Comparison of ENCODE assay signal across 24 cellular contexts in the genomic region with DNA sequence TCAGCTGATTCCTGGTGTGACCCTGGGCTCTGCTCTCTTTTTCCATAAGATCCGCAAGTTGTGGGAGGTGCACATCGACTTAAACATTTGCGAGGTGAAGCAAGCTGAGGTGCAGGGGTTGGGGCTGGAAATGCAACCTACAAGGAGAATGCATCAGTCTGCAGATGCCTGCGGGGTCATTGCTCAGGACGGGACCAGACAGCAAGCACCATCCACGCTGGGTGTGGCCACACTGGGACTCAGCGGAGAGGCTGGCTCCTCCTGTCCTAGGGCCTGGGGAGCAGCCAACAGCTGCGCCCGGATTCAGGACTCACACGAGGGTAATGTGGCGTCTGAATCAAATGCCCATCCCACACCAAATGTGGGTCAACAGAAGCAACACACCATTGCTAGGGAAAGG.
"Had no signal": no experiment of that assay in that cellular context is flagged by ENCODE, and none has a peak within 500 bp of the region (broad histone marks: within the 10 kb centered on the region; RNA-seq: fewer than 3 reads in every experiment).

No MANE protein-coding gene starts in this region.

- H3K9me3 ChIP-seq: MG63 had no signal

- H3K36me3 ChIP-seq: brain microvascular endothelial cell, MG63, WERI-Rb-1 had no signal

- H3K36me3 Mint-ChIP-seq: activated naive CD4-positive, alpha-beta T cell treated with anti-CD3 and anti-CD28 coated beads, Interleukin-2, amount 10 ng/mL, durations not matched to agents 7 days and 5 days had no signal

- H3K27ac Mint-ChIP-seq: activated CD4-positive, alpha-beta T cell treated with anti-CD3 and anti-CD28 coated beads, Interleukin-2, amount 10 ng/mL, durations not matched to agents 24 days and 14 days; activated CD8-positive, alpha-beta T cell treated with anti-CD3 and anti-CD28 coated beads, Interleukin-2, amount 10 ng/mL, durations not matched to agents 7 days and 5 days; activated naive CD4-positive, alpha-beta T cell treated with anti-CD3 and anti-CD28 coated beads, Interleukin-2, amount 10 ng/mL, durations not matched to agents 7 days and 5 days; activated naive CD8-positive, alpha-beta T cell; activated naive CD8-positive, alpha-beta T cell treated with anti-CD3 and anti-CD28 coated beads, Interleukin-2, amount 50 U/mL, for 24 hours had no signal

- H3K9me3 Mint-ChIP-seq: activated CD4-positive, alpha-beta T cell treated with anti-CD3 and anti-CD28 coated beads, Interleukin-2, amount 10 ng/mL, durations not matched to agents 24 days and 14 days; activated naive CD8-positive, alpha-beta T cell treated with anti-CD3 and anti-CD28 coated beads, Interleukin-2, amount 50 U/mL, for 24 hours; central memory CD8-positive, alpha-beta T cell had no signal

- DNase-seq: activated CD4-positive, alpha-beta T cell treated with anti-CD3 and anti-CD28 coated beads, Interleukin-2, amount 10 ng/mL, durations not matched to agents 24 days and 14 days; activated CD4-positive, alpha-beta T cell treated with anti-CD3 and anti-CD28 coated beads, Interleukin-2, amount 50 U/mL, for 48 hours; activated CD4-positive, CD25-positive, alpha-beta regulatory T cell; activated CD8-positive, alpha-beta memory T cell treated with anti-CD3 and anti-CD28 coated beads, Interleukin-2, amount 50 U/mL, for 48 hours; activated CD8-positive, alpha-beta T cell treated with anti-CD3 and anti-CD28 coated beads, Interleukin-2, amount 10 ng/mL, durations not matched to agents 7 days and 5 days; activated effector memory CD4-positive, alpha-beta T cell treated with Interleukin-2 at 50 U/mL for 16 hours; activated naive CD4-positive, alpha-beta T cell treated with anti-CD3 and anti-CD28 coated beads, Interleukin-2, amount 10 ng/mL, durations not matched to agents 7 days and 5 days; activated naive CD8-positive, alpha-beta T cell treated with anti-CD3 and anti-CD28 coated beads, Interleukin-2, amount 50 U/mL, for 24 hours; activated T-cell treated with anti-CD3 and anti-CD28 coated beads, Interleukin-2, amount 50 U/mL, for 48 hours; brain microvascular endothelial cell; Kasumi-1; KG1; MG63; NCI-H1048; NCI-H1105 treated with DMSO at 0.1 percent for 48 hours; NCI-H1436; NCI-H1694 treated with DMSO at 0.1 percent for 48 hours; NCI-H2029; NCI-H345; NCI-H524 treated with DMSO at 0.1 percent for 48 hours; T1000; WERI-Rb-1 had no signal

- H3K27ac ChIP-seq: brain microvascular endothelial cell, WERI-Rb-1 had no signal

- H3K4me1 Mint-ChIP-seq: activated naive CD4-positive, alpha-beta T cell treated with anti-CD3 and anti-CD28 coated beads, Interleukin-2, amount 10 ng/mL, durations not matched to agents 7 days and 5 days; activated naive CD8-positive, alpha-beta T cell treated with anti-CD3 and anti-CD28 coated beads, Interleukin-2, amount 50 U/mL, for 24 hours had no signal

- H3K4me3 ChIP-seq: MG63 had no signal

- H3K27me3 Mint-ChIP-seq: activated CD4-positive, alpha-beta T cell treated with anti-CD3 and anti-CD28 coated beads, Interleukin-2, amount 10 ng/mL, durations not matched to agents 24 days and 14 days; activated naive CD4-positive, alpha-beta T cell treated with anti-CD3 and anti-CD28 coated beads, Interleukin-2, amount 10 ng/mL, durations not matched to agents 7 days and 5 days; activated naive CD8-positive, alpha-beta T cell; activated naive CD8-positive, alpha-beta T cell treated with anti-CD3 and anti-CD28 coated beads, Interleukin-2, amount 50 U/mL, for 24 hours; central memory CD8-positive, alpha-beta T cell had no signal

- H3K4me3 Mint-ChIP-seq: activated CD4-positive, alpha-beta T cell treated with anti-CD3 and anti-CD28 coated beads, Interleukin-2, amount 10 ng/mL, durations not matched to agents 24 days and 14 days; activated CD8-positive, alpha-beta T cell treated with anti-CD3 and anti-CD28 coated beads, Interleukin-2, amount 10 ng/mL, durations not matched to agents 7 days and 5 days; activated naive CD4-positive, alpha-beta T cell treated with anti-CD3 and anti-CD28 coated beads, Interleukin-2, amount 10 ng/mL, durations not matched to agents 7 days and 5 days; activated naive CD8-positive, alpha-beta T cell; activated naive CD8-positive, alpha-beta T cell treated with anti-CD3 and anti-CD28 coated beads, Interleukin-2, amount 50 U/mL, for 24 hours; central memory CD8-positive, alpha-beta T cell had no signal

- H3K27me3 ChIP-seq: MG63 had no signal

- ATAC-seq: activated CD8-positive, alpha-beta T cell treated with anti-CD3 and anti-CD28 coated beads, Interleukin-2, amount 10 ng/mL, durations not matched to agents 7 days and 5 days; activated naive CD8-positive, alpha-beta T cell treated with anti-CD3 and anti-CD28 coated beads, Interleukin-2, amount 50 U/mL, for 24 hours had no signal
